Comparison of ENCODE assay signal across 8 cellular contexts in genomic region chr22:20174785-20175596, GRCh38. TPM values are rescaled to one million over a fixed set of nuclear protein-coding genes. Genes with fewer than 3 reads are reported as not detected.
DNase-seq lines count a peak whose midpoint lies in the region; ATAC-seq and TF ChIP-seq lines count a peak whose summit lies in the region.

No MANE protein-coding gene starts in this region.

- no peaks in the 10 kb centered on the region for H4K20me1 ChIP-seq in BLaER1 treated with 17β-estradiol and CSF1 and Interleukin-3, amounts not matched to agents 10 nM and 100 nM

- POLR2A ChIA-PET in WTC11 (lab: Charles Lee), result no interaction called here

- no peak overlapping the region for H3K4me3 Mint-ChIP-seq in WTC11

- H3K27ac ChIP-seq in BLaER1 treated with 17β-estradiol and CSF1 and Interleukin-3, amounts not matched to agents 10 nM and 100 nM, result no peak overlapping the region
- no peak overlapping the region for H3K27ac ChIP-seq in left lung

- no peak overlapping the region for H3K4me3 ChIP-seq in BLaER1 treated with 17β-estradiol and CSF1 and Interleukin-3, amounts not matched to agents 10 nM and 100 nM
- H3K4me3 ChIP-seq in left lung (no peak overlapping the region), lower leg skin (ENCODE audit: low read depth, poor library complexity, severe bottlenecking) (no peak overlapping the region)

- TF ChIP-seq POLR2A in lower leg skin (IDR thresholded peaks at IDR 0.05), result no peak

- H3K9me3 ChIP-seq in BLaER1 treated with 17β-estradiol and CSF1 and Interleukin-3, amounts not matched to agents 10 nM and 100 nM (replicated peaks in 1 of 11), result no peaks in the 10 kb centered on the region
- no peaks in the 10 kb centered on the region for H3K9me3 ChIP-seq in left lung

- WGBS in lower leg skin, 2 donors, result 66 to 77% methylated on average over 18 to 19 of the region's 19 CpGs

- H3K4me1 Mint-ChIP-seq in WTC11, result no peaks in the 10 kb centered on the region

- no peak for TF ChIP-seq CTCF in WTC11 (IDR thresholded peaks at IDR 0.05)
- no peak for TF ChIP-seq CTCF in left lung (IDR thresholded peaks at IDR 0.05)
- no peak for TF ChIP-seq CTCF in lower leg skin (IDR thresholded peaks at IDR 0.05)
- TF ChIP-seq CTCF in omental fat pad (IDR thresholded peaks at IDR 0.05), result no peak

- intact Hi-C loops in left lung (cut with DNase I), result no loop called here
- intact Hi-C loops in lower leg skin (cut with DNase I; ENCODE audit: low total_unique reads), result no loop called here

- peak overlapping the region in 6 of 11 experiments; percentile 15 to 60 (median 52); a peak in 11 of 22 replicates for H3K4me2 ChIP-seq in BLaER1 treated with 17β-estradiol and CSF1 and Interleukin-3, amounts not matched to agents 10 nM and 100 nM

- peaks cover 2 to 76% (median 44%) of the 10 kb centered on the region in 10 experiments; a peak in 19 of 20 replicates for H3K4me1 ChIP-seq in BLaER1 treated with 17β-estradiol and CSF1 and Interleukin-3, amounts not matched to agents 10 nM and 100 nM
- no peaks in the 10 kb centered on the region for H3K4me1 ChIP-seq in left lung

- H3K27me3 Mint-ChIP-seq in WTC11 (ENCODE audit: low read depth), result no peaks in the 10 kb centered on the region

- H3K9me3 Mint-ChIP-seq in WTC11, result no peaks in the 10 kb centered on the region

- no peaks in the 10 kb centered on the region for H3K36me3 Mint-ChIP-seq in WTC11

- CTCF ChIA-PET in WTC11 (lab: Charles Lee), result interaction anchor here (0.6 to 4.4 kb wide), 15 partner anchors 12 to 145 kb away, joined by 3 to 44 read pairs (median 7); partner anchors contain the start of gene DGCR6L

- DNase-seq in HK-2 (ENCODE audit: unreplicated experiment), result peak; percentile 22
- no peak for DNase-seq in WTC11 (ENCODE audit: low spot score)
- no peak for DNase-seq in left lung
- DNase-seq in activated CD4-positive, CD25-positive, alpha-beta regulatory T cell treated with anti-CD3 and anti-CD28 coated beads, Interleukin-2, amount 50 U/mL, for 72 hours, result no peak
- no peak for DNase-seq in lower leg skin (ENCODE audit: low spot score in 2 of 2)
- DNase-seq in omental fat pad (ENCODE audit: low spot score), result no peak

- no peaks in the 10 kb centered on the region for H3K36me3 ChIP-seq in BLaER1 treated with 17β-estradiol and CSF1 and Interleukin-3, amounts not matched to agents 10 nM and 100 nM
- no peaks in the 10 kb centered on the region for H3K36me3 ChIP-seq in left lung

- ATAC-seq in WTC11 (peak; percentile 67), left lung (peak; percentile 40), omental fat pad (ENCODE audit: low FRiP score) (no peak), HG02798 (IDR thresholded peaks at IDR 0.05; ENCODE audit: poor library complexity, unreplicated experiment) (no peak)

- H3K9ac ChIP-seq in BLaER1 treated with 17β-estradiol and CSF1 and Interleukin-3, amounts not matched to agents 10 nM and 100 nM, result peak overlapping the region in 3 of 11 experiments; percentile 5 to 49 (median 29); a peak in 2 of 22 replicates

- no peak overlapping the region for H3K27ac Mint-ChIP-seq in WTC11

- H3K27me3 ChIP-seq in BLaER1 treated with 17β-estradiol and CSF1 and Interleukin-3, amounts not matched to agents 10 nM and 100 nM, result no peaks in the 10 kb centered on the region
- no peaks in the 10 kb centered on the region for H3K27me3 ChIP-seq in left lung

TF ChIP-seq in WTC11, 78 proteins besides CTCF, POLR2A, EP300 and RAD21:
- TF ChIP-seq NFYB (CRISPR knock-in tag; conservative IDR thresholded peaks at IDR 0.05; ENCODE audit: low read depth), result no peak
- no peak for TF ChIP-seq EMX1 (CRISPR knock-in tag; IDR thresholded peaks at IDR 0.05)
- TF ChIP-seq, protein P1, sequence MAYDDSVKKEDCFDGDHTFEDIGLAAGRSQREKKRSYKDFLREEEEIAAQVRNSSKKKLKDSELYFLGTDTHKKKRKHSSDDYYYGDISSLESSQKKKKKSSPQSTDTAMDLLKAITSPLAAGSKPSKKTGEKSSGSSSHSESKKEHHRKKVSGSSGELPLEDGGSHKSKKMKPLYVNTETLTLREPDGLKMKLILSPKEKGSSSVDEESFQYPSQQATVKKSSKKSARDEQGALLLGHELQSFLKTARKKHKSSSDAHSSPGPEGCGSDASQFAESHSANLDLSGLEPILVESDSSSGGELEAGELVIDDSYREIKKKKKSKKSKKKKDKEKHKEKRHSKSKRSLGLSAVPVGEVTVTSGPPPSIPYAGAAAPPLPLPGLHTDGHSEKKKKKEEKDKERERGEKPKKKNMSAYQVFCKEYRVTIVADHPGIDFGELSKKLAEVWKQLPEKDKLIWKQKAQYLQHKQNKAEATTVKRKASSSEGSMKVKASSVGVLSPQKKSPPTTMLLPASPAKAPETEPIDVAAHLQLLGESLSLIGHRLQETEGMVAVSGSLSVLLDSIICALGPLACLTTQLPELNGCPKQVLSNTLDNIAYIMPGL (CRISPR knock-in tag; IDR thresholded peaks at IDR 0.05), result no peak
- no peak for TF ChIP-seq ELF4 (CRISPR knock-in tag; IDR thresholded peaks at IDR 0.05; ENCODE audit: low read depth)

RNA-seq across cellular contexts. Expression of gene CCDC188, which starts 24.1 kb away (rescaled TPM):
- total RNA-seq in WTC11 (2021) (not detected in 3 replicates), left lung (1 to 10 TPM; 1.1 to 1.4 TPM), lower leg skin (1 to 10 TPM in 2 of 4 donors, under 1 TPM in 1, not detected in 1; 0.16 to 2.1 (median 1.7) TPM), omental fat pad (1 to 10 TPM in 1 of 4 donors, under 1 TPM in 2, not detected in 1; 0.28 to 1.8 (median 0.56) TPM)

RNA-seq across cellular contexts. Expression of gene ZDHHC8, which starts 43.4 kb away (rescaled TPM):
- total RNA-seq in WTC11 (2021) (72.3 to 79.7 TPM (median 77.6 TPM) in 3 replicates), left lung (10 to 100 TPM; 63.0 to 81.8 TPM), lower leg skin (10 to 100 TPM; 17.8 to 30.0 (median 26.1) TPM), omental fat pad (10 to 100 TPM in 3 of 4 donors, 1 to 10 TPM in 1; 9.5 to 23.3 (median 16.4) TPM)

RNA-seq across cellular contexts. Expression of gene TRMT2A, which starts 58.0 kb away (rescaled TPM):
- total RNA-seq in WTC11 (2021) (52.0 to 68.6 TPM (median 53.7 TPM) in 3 replicates), left lung (10 to 100 TPM; 40.9 to 60.4 TPM), lower leg skin (10 to 100 TPM; 41.6 to 97.5 (median 52.8) TPM), omental fat pad (10 to 100 TPM; 32.4 to 58.5 (median 49.0) TPM)

RNA-seq across cellular contexts. Expression of gene RANBP1, which starts 59.1 kb away (rescaled TPM):
- total RNA-seq in WTC11 (2021) (379 to 443 TPM (median 400 TPM) in 3 replicates), left lung (100 to 1,000 TPM in 1 of 2 donors, 10 to 100 TPM in 1; 63.7 to 111 TPM), lower leg skin (100 to 1,000 TPM; 104 to 159 (median 119) TPM), omental fat pad (100 to 1,000 TPM; 146 to 285 (median 159) TPM)

Comparison
In these comparisons a context has a peak if more than half of its experiments do, and no peak if none do; other contexts are left out.
1. ATAC-seq: peak in WTC11 (single experiment) and left lung (single experiment); none in omental fat pad (single experiment) and HG02798 (single experiment).